9 cellular contexts compared by ENCODE assay signal in the genomic region with DNA sequence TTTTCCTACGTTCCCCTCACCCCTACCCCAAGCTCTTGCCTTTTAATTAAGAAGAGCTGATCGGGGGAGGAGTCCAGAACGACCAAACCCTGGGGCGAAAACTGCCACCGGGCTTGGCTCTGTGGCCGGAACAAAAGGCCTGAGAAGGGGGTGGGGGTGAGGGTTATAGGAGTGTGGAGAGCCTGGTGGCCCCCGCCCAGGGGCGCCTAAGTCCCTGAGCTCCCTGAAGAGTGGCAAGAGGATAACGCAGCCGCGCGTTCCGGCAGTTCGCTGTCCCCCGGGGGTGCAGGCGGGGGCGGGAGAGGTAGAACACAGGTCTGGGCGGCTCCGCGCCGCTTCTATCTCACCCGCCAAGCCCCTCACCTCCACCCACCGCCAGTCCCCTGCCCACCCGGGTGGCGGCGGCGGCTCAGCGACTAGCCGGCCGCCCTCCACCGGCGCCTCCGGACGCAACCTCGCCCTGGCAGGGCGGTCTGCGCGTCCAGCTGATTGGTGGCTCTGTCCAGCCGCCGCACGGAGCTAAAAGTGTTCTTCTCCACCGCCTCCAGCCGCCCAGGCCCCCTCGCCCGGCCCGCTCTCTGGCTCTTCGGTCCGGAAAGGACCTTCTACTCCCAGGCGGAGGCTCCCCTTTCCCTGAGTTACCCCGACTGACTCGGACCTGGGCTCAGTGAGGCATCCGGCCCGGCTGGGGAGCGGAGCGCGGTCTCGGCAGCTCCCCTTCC. TPM values are rescaled to one million over a fixed set of nuclear protein-coding genes. Genes with fewer than 3 reads are reported as not detected.
A peak's percentile ranks its signal among the peaks of the same experiment; 100 is the strongest.
DNase-seq lines count a peak whose midpoint lies in the region; ATAC-seq, FAIRE-seq and TF ChIP-seq lines count a peak whose summit lies in the region.
"Had no signal": no experiment of that assay in that cellular context is flagged by ENCODE, and none has a peak within 500 bp of the region (broad histone marks: within the 10 kb centered on the region; RNA-seq: fewer than 3 reads in every experiment).

No MANE protein-coding gene starts in this region.

- 0% methylated on average over 9 of the region's 57 CpGs for WGBS in mammary epithelial cell (ENCODE audit: low coverage, missing lambda C conversion rate)
- WGBS in small intestine, 3 donors = 4 to 11% (median 4%) methylated on average over 44 to 57 of the region's 57 CpGs

- peak overlapping the region; percentile 41 to 45 (median 44) for H3K4me3 ChIP-seq in mammary epithelial cell (replicated peaks in 1 of 3; ENCODE audit: insufficient read depth in 1 of 3, low read depth in 2 of 3, low read length in 3 of 3)
- H3K4me3 ChIP-seq in left lung = peak overlapping the region; percentile 9 to 27
- H3K4me3 ChIP-seq in small intestine (ENCODE audit: low read depth in 1 of 2, low read length in 2 of 2) = no peak overlapping the region

- FAIRE-seq in small intestine (lab: Jason Lieb, UNC) = no peak

- H3K4me1 ChIP-seq in mammary epithelial cell (ENCODE audit: insufficient read depth, low read length) = peaks cover 14% of the 10 kb centered on the region
- peaks cover 0 to 8% of the 10 kb centered on the region in 2 donors for H3K4me1 ChIP-seq in left lung
- no peaks in the 10 kb centered on the region for H3K4me1 ChIP-seq in small intestine (ENCODE audit: control insufficient read depth in 2 of 2, insufficient read depth in 1 of 2, low read depth in 1 of 2, low read length in 1 of 2)

- no peaks in the 10 kb centered on the region for H3K79me2 ChIP-seq in mammary epithelial cell (ENCODE audit: insufficient read depth, low read length)

- peak overlapping the region; percentile 71 for H3K4me2 ChIP-seq in mammary epithelial cell (ENCODE audit: insufficient read depth, low read depth, low read length)

- in situ Hi-C loops in mammary epithelial cell (cut with MboI; ENCODE audit: low sequenced_read_pairs in 2 of 2) = loop anchor here in 1 of 2 donors (10.0 to 25.0 kb wide), 2 partner anchors 818 to 1616 kb away; no protein-coding TSS in a partner anchor

- H4K20me1 ChIP-seq in mammary epithelial cell (ENCODE audit: insufficient read depth, low read length) = no peaks in the 10 kb centered on the region

- CTCF ChIA-PET in mammary epithelial cell (lab: Charles Lee; ENCODE audit: low non-redundant PET) = interaction anchor here (0.8 kb wide), 1 partner anchor 20 kb away, joined by 24 read pairs; no protein-coding TSS in a partner anchor

- peak overlapping the region; percentile 51 for H2AFZ ChIP-seq in mammary epithelial cell (ENCODE audit: low read depth, low read length)

- peak; percentile 72 for ATAC-seq in Right ventricle myocardium inferior
- peak; percentile 90 for ATAC-seq in left lung
- ATAC-seq in GM21515 (IDR thresholded peaks at IDR 0.05; ENCODE audit: unreplicated experiment) = no peak

- no peaks in the 10 kb centered on the region for H3K36me3 ChIP-seq in mammary epithelial cell (ENCODE audit: insufficient read depth, low read length)
- no peaks in the 10 kb centered on the region for H3K36me3 ChIP-seq in left lung
- no peaks in the 10 kb centered on the region for H3K36me3 ChIP-seq in small intestine (ENCODE audit: control insufficient read depth in 2 of 2, insufficient read depth in 2 of 2, low read length in 2 of 2)

- no peak overlapping the region for H3K27ac ChIP-seq in mammary epithelial cell (ENCODE audit: insufficient read depth, low read depth, low read length)
- no peak overlapping the region for H3K27ac ChIP-seq in left lung
- H3K27ac ChIP-seq in small intestine (ENCODE audit: low read depth in 1 of 2, low read length in 1 of 2) = no peak overlapping the region

- H3K9ac ChIP-seq in mammary epithelial cell (ENCODE audit: insufficient read depth, low read length) = no peak overlapping the region

- H3K9me3 ChIP-seq in mammary epithelial cell (replicated peaks; ENCODE audit: insufficient read depth, low read length) (no peaks in the 10 kb centered on the region), left lung (no peaks in the 10 kb centered on the region), small intestine (ENCODE audit: control insufficient read depth, low read depth) (no peaks in the 10 kb centered on the region)

- H3K27me3 ChIP-seq in mammary epithelial cell (ENCODE audit: insufficient read depth, low read length) (peaks cover 43% of the 10 kb centered on the region), left lung (peaks cover 70 to 96% of the 10 kb centered on the region in 2 donors), small intestine (ENCODE audit: control insufficient read depth in 2 of 2, insufficient read depth in 2 of 2, low read length in 2 of 2) (peaks cover 3 to 32% of the 10 kb centered on the region in 2 donors)

- dilution Hi-C loops in mammary epithelial cell (cut with HindIII; ENCODE audit: low sequenced_read_pairs) = no loop called here

- DNase-seq in Right ventricle myocardium inferior (ENCODE audit: missing footprints) = no peak
- no peak for DNase-seq in cardiac septum (ENCODE audit: low spot score)
- no peak for DNase-seq in mammary epithelial cell
- DNase-seq in left lung = peak in 1 of 2 donors; percentile 75
- no peak for DNase-seq in NCI-H524 treated with DMSO at 0.1 percent for 48 hours (lab: John Stamatoyannopoulos, UW)
- DNase-seq in germinal center (ENCODE audit: low spot score) = no peak
- DNase-seq in small intestine = no peak

- BruUV-seq in mammary epithelial cell (replicated peaks; lab: Mats Ljungman, UMichigan) = no TSS peak

- TF ChIP-seq CTCF in mammary epithelial cell (conservative IDR thresholded peaks at IDR 0.05 in 1 of 2, IDR thresholded peaks at IDR 0.05 in 1 of 2; ENCODE audit: extremely low read depth in 1 of 2, insufficient read depth in 1 of 2, low read depth in 1 of 2, low read length in 2 of 2) (no peak), left lung (IDR thresholded peaks at IDR 0.05) (no peak)

- intact Hi-C loops in Right ventricle myocardium inferior (cut with DNase I) = no loop called here
- intact Hi-C loops in cardiac septum (cut with DNase I) = no loop called here
- intact Hi-C loops in mammary epithelial cell (cut with micrococcal nuclease) = loop anchor here (2.0 to 5.0 kb wide), 2 partner anchors 390 to 808 kb away; a partner anchor contains a TSS
- intact Hi-C loops in left lung (cut with DNase I) = no loop called here

RNA-seq across cellular contexts. Expression of a gene that starts 18.8 kb away (rescaled TPM):
- 2.9 TPM for total RNA-seq in Right ventricle myocardium inferior
- total RNA-seq in cardiac septum = 8.4 TPM
- 1 to 10 TPM; 1.4 to 2.5 TPM for total RNA-seq in mammary epithelial cell
- polyA plus RNA-seq in mammary epithelial cell = 0.74 TPM
- 1.3 TPM for polyA minus RNA-seq in mammary epithelial cell
- total RNA-seq in left lung = 1 to 10 TPM; 1.1 to 1.2 TPM
- polyA plus RNA-seq in small intestine = under 1 TPM in 1 of 3 donors, not detected in 2; 0.15 TPM
- total RNA-seq: T-helper 2 cell treated with Interferon-gamma antibody and Interleukin-4, amounts not matched to agents 100 ng/mL and 5 ng/mL, for 36 hours had no signal

Comparison
In these comparisons a context has a peak if more than half of its experiments do, and no peak if none do; other contexts are left out.
1. H3K4me3 ChIP-seq: peak in mammary epithelial cell (3 of 3) and left lung (2 of 2); none in small intestine (0 of 2).